ENCODE assay signal across 19 cellular contexts in genomic region chr19:29855771-29856510, GRCh38.
"Had no signal": no experiment of that assay in that cellular context is flagged by ENCODE, and none has a peak within 500 bp of the region (broad histone marks: within the 10 kb centered on the region; RNA-seq: fewer than 3 reads in every experiment).

No MANE protein-coding gene starts in this region.

- ATAC-seq: activated CD4-positive, alpha-beta T cell treated with anti-CD3 and anti-CD28 coated beads for 36 hours; activated CD8-positive, alpha-beta memory T cell treated with anti-CD3 and anti-CD28 coated beads, Interleukin-2, amount 10 ng/mL, durations not matched to agents 7 days and 5 days; left lobe of liver; mucosa of descending colon; naive thymus-derived CD4-positive, alpha-beta T cell; right cardiac atrium had no signal

- H3K27me3 Mint-ChIP-seq: activated naive CD4-positive, alpha-beta T cell treated with anti-CD3 and anti-CD28 coated beads, Interleukin-2, amount 50 U/mL, for 24 hours had no signal

- H3K4me2 ChIP-seq: hepatocyte had no signal

- H2AFZ ChIP-seq: hepatocyte had no signal

- H3K9me3 ChIP-seq: adrenal gland, colonic mucosa, esophagus muscularis mucosa, mucosa of descending colon, prostate gland, testis had no signal

- DNase-seq: activated CD4-positive, alpha-beta memory T cell treated with anti-CD3 and anti-CD28 coated beads for 36 hours; activated CD4-positive, alpha-beta T cell treated with anti-CD3 and anti-CD28 coated beads for 36 hours; activated CD8-positive, alpha-beta memory T cell treated with anti-CD3 and anti-CD28 coated beads, Interleukin-2, amount 10 ng/mL, durations not matched to agents 7 days and 5 days; activated T-cell treated with anti-CD3 and anti-CD28 coated beads, Interleukin-2, amount 50 U/mL, for 1 hour; adrenal gland; colonic mucosa; mucosa of descending colon; naive thymus-derived CD4-positive, alpha-beta T cell; occipital lobe; right cardiac atrium; small intestine; testis had no signal

- H3K4me3 Mint-ChIP-seq: activated CD4-positive, alpha-beta memory T cell treated with anti-CD3 and anti-CD28 coated beads for 36 hours; activated CD4-positive, alpha-beta T cell treated with anti-CD3 and anti-CD28 coated beads for 36 hours; activated CD8-positive, alpha-beta memory T cell treated with anti-CD3 and anti-CD28 coated beads, Interleukin-2, amount 10 ng/mL, durations not matched to agents 7 days and 5 days; activated naive CD4-positive, alpha-beta T cell treated with anti-CD3 and anti-CD28 coated beads, Interleukin-2, amount 50 U/mL, for 24 hours; naive thymus-derived CD4-positive, alpha-beta T cell; stimulated activated naive CD8-positive, alpha-beta T cell treated with anti-CD3 and anti-CD28 coated beads, Interleukin-15, Interleukin-2, amounts not matched to agents 100 ng/mL and 50 ng/mL, for 24 hours had no signal

- H3K36me3 Mint-ChIP-seq: activated CD4-positive, alpha-beta memory T cell treated with anti-CD3 and anti-CD28 coated beads for 36 hours; activated CD8-positive, alpha-beta memory T cell treated with anti-CD3 and anti-CD28 coated beads, Interleukin-2, amount 10 ng/mL, durations not matched to agents 7 days and 5 days; activated naive CD4-positive, alpha-beta T cell treated with anti-CD3 and anti-CD28 coated beads, Interleukin-2, amount 50 U/mL, for 24 hours; naive thymus-derived CD4-positive, alpha-beta T cell had no signal

- H3K9me3 Mint-ChIP-seq: activated CD4-positive, alpha-beta memory T cell treated with anti-CD3 and anti-CD28 coated beads for 36 hours; activated naive CD4-positive, alpha-beta T cell treated with anti-CD3 and anti-CD28 coated beads, Interleukin-2, amount 50 U/mL, for 24 hours; naive thymus-derived CD4-positive, alpha-beta T cell; stimulated activated naive CD8-positive, alpha-beta T cell treated with anti-CD3 and anti-CD28 coated beads, Interleukin-15, Interleukin-2, amounts not matched to agents 100 ng/mL and 50 ng/mL, for 24 hours had no signal

- H3K27me3 ChIP-seq: adrenal gland, cardiac muscle cell, colonic mucosa, hepatocyte, testis had no signal

- H3K4me1 Mint-ChIP-seq: activated naive CD4-positive, alpha-beta T cell treated with anti-CD3 and anti-CD28 coated beads, Interleukin-2, amount 50 U/mL, for 24 hours had no signal

- H3K4me3 ChIP-seq: adrenal gland, cardiac muscle cell, colonic mucosa, esophagus muscularis mucosa, hepatocyte, mucosa of descending colon, prostate gland, testis had no signal

- H3K36me3 ChIP-seq: adrenal gland, cardiac muscle cell, colonic mucosa, esophagus muscularis mucosa, prostate gland had no signal

- H3K27ac Mint-ChIP-seq: activated CD4-positive, alpha-beta memory T cell treated with anti-CD3 and anti-CD28 coated beads for 36 hours; activated CD4-positive, alpha-beta T cell treated with anti-CD3 and anti-CD28 coated beads for 36 hours; activated CD8-positive, alpha-beta memory T cell treated with anti-CD3 and anti-CD28 coated beads, Interleukin-2, amount 10 ng/mL, durations not matched to agents 7 days and 5 days; activated naive CD4-positive, alpha-beta T cell treated with anti-CD3 and anti-CD28 coated beads, Interleukin-2, amount 50 U/mL, for 24 hours; naive thymus-derived CD4-positive, alpha-beta T cell; stimulated activated naive CD8-positive, alpha-beta T cell treated with anti-CD3 and anti-CD28 coated beads, Interleukin-15, Interleukin-2, amounts not matched to agents 100 ng/mL and 50 ng/mL, for 24 hours had no signal

- H3K4me1 ChIP-seq: adrenal gland, colonic mucosa, esophagus muscularis mucosa, prostate gland, testis had no signal

- H3K27ac ChIP-seq: adrenal gland, cardiac muscle cell, colonic mucosa, esophagus muscularis mucosa, hepatocyte, prostate gland, testis had no signal
